In genomic region chr2:190413421-190413820, GRCh38 we compare ENCODE assay signal across 12 cellular contexts. TPM values are rescaled to one million over a fixed set of nuclear protein-coding genes. Genes with fewer than 3 reads are reported as not detected.
DNase-seq lines count a peak whose midpoint lies in the region; ATAC-seq, FAIRE-seq and TF ChIP-seq lines count a peak whose summit lies in the region.
"Had no signal": no experiment of that assay in that cellular context is flagged by ENCODE, and none has a peak within 500 bp of the region (broad histone marks: within the 10 kb centered on the region; RNA-seq: fewer than 3 reads in every experiment).

No MANE protein-coding gene starts in this region.

- BruUV-seq in endothelial cell of umbilical vein (replicated peaks; lab: Mats Ljungman, UMichigan) = no TSS peak

- H3K36me3 Mint-ChIP-seq in activated CD4-positive, alpha-beta T cell treated with anti-CD3 and anti-CD28 coated beads, Interleukin-2, amount 10 ng/mL, durations not matched to agents 24 days and 14 days (ENCODE audit: low read depth) = peaks cover 21% of the 10 kb centered on the region

- no peak overlapping the region for H3K4me3 ChIP-seq in endothelial cell of umbilical vein (replicated peaks in 1 of 3; ENCODE audit: insufficient read depth in 1 of 3, low read depth in 1 of 3, low read length in 3 of 3)

- no peak overlapping the region for H3K9ac ChIP-seq in endothelial cell of umbilical vein (replicated peaks; ENCODE audit: extremely low read depth, insufficient read depth, low read length)

- H3K27ac ChIP-seq in endothelial cell of umbilical vein (ENCODE audit: insufficient read depth, low read depth, low read length) (no peak overlapping the region), substantia nigra (ENCODE audit: low read depth, low read length, poor library complexity, severe bottlenecking) (peak overlapping the region; percentile 14)

- peaks cover 44% of the 10 kb centered on the region for H3K4me1 Mint-ChIP-seq in activated CD4-positive, alpha-beta T cell treated with anti-CD3 and anti-CD28 coated beads, Interleukin-2, amount 10 ng/mL, durations not matched to agents 24 days and 14 days

- DNase-seq in activated CD4-positive, alpha-beta T cell treated with anti-CD3 and anti-CD28 coated beads, Interleukin-2, amount 10 ng/mL, durations not matched to agents 24 days and 14 days = no peak
- DNase-seq in activated CD4-positive, alpha-beta T cell treated with anti-CD3 and anti-CD28 coated beads, Interleukin-2, amount 50 U/mL, for 1 hour = no peak
- DNase-seq in NCI-H69 (lab: John Stamatoyannopoulos, UW) (peak; percentile 23), endothelial cell of umbilical vein (ENCODE audit: low read depth, low spot score) (peak; percentile 64), substantia nigra (lab: John Stamatoyannopoulos, UW) (peak in 5 of 49 donors; percentile 1 to 25 (median 7)), left lobe of liver (ENCODE audit: low spot score) (no peak), NK-92 (lab: John Stamatoyannopoulos, UW; ENCODE audit: unreplicated experiment) (no peak), GM10248 (ENCODE audit: extremely low spot score) (no peak)
- DNase-seq: activated effector memory CD4-positive, alpha-beta T cell treated with anti-CD3 and anti-CD28 coated beads, Interleukin-2, amount 50 U/mL, for 16 hours; BE2C; SHP77; stimulated activated CD4-positive, alpha-beta T cell treated with anti-CD3 and anti-CD28 coated beads, Interleukin-1b, Interleukin-23, amount 100 ng/mL, for 48 hours had no signal

- CTCF ChIA-PET in endothelial cell of umbilical vein (lab: Charles Lee) = interaction anchor here (0.8 kb wide), 1 partner anchor 20 kb away, joined by 4 read pairs; no protein-coding TSS in a partner anchor
- CTCF ChIA-PET in GM10248 (lab: Yijun Ruan, JAX) = interaction anchor here (1.4 kb wide), 1 partner anchor 11 kb away, joined by 3 read pairs; no protein-coding TSS in a partner anchor

- intact Hi-C loops in activated CD4-positive, alpha-beta T cell treated with anti-CD3 and anti-CD28 coated beads, Interleukin-2, amount 10 ng/mL, durations not matched to agents 24 days and 14 days (cut with micrococcal nuclease) = no loop called here
- intact Hi-C loops in endothelial cell of umbilical vein (cut with micrococcal nuclease) = no loop called here

- POLR2A ChIA-PET in endothelial cell of umbilical vein (lab: Charles Lee) (no interaction called here), GM10248 (lab: Yijun Ruan, JAX) (no interaction called here)

- H3K4me3 Mint-ChIP-seq in activated CD4-positive, alpha-beta T cell treated with anti-CD3 and anti-CD28 coated beads, Interleukin-2, amount 10 ng/mL, durations not matched to agents 24 days and 14 days = peak overlapping the region; percentile 32

- no peaks in the 10 kb centered on the region for H3K79me2 ChIP-seq in endothelial cell of umbilical vein (ENCODE audit: control insufficient read depth, insufficient read depth, low read length)

- no peaks in the 10 kb centered on the region for H3K9me1 ChIP-seq in endothelial cell of umbilical vein (replicated peaks; ENCODE audit: control insufficient read depth, extremely low read depth, insufficient read depth, low read length)

- H3K4me1 ChIP-seq in endothelial cell of umbilical vein (ENCODE audit: control insufficient read depth, extremely low read depth, insufficient read depth, low read length) = peaks cover 10% of the 10 kb centered on the region

- no peak overlapping the region for H3K4me2 ChIP-seq in endothelial cell of umbilical vein (ENCODE audit: insufficient read depth, low read length)

- peak; percentile 57 for FAIRE-seq in endothelial cell of umbilical vein (lab: Jason Lieb, UNC)

- H2AFZ ChIP-seq in endothelial cell of umbilical vein (ENCODE audit: low read depth, low read length) = no peak overlapping the region

- peaks cover 7 to 13% of the 10 kb centered on the region in 2 experiments for H3K27me3 ChIP-seq in endothelial cell of umbilical vein (ENCODE audit: control insufficient read depth in 2 of 2, insufficient read depth in 2 of 2, low read length in 2 of 2)
- H3K27me3 ChIP-seq: BE2C had no signal

- no peaks in the 10 kb centered on the region for H3K9me3 Mint-ChIP-seq in activated CD4-positive, alpha-beta T cell treated with anti-CD3 and anti-CD28 coated beads, Interleukin-2, amount 10 ng/mL, durations not matched to agents 24 days and 14 days

- dilution Hi-C loops in endothelial cell of umbilical vein (cut with MboI; ENCODE audit: extremely low pct_ligation_motif_present, low sequenced_read_pairs) = no loop called here

- no peak for TF ChIP-seq POLR2A in endothelial cell of umbilical vein (IDR thresholded peaks at IDR 0.05; ENCODE audit: low read depth, low read length)

- H4K20me1 ChIP-seq in endothelial cell of umbilical vein (replicated peaks; ENCODE audit: control insufficient read depth, extremely low read depth, insufficient read depth, low read length) = no peaks in the 10 kb centered on the region

- H3K27ac Mint-ChIP-seq in activated CD4-positive, alpha-beta T cell treated with anti-CD3 and anti-CD28 coated beads, Interleukin-2, amount 10 ng/mL, durations not matched to agents 24 days and 14 days = peak overlapping the region; percentile 36

- no peaks in the 10 kb centered on the region for H3K27me3 Mint-ChIP-seq in activated CD4-positive, alpha-beta T cell treated with anti-CD3 and anti-CD28 coated beads, Interleukin-2, amount 10 ng/mL, durations not matched to agents 24 days and 14 days

- H3K9me3 ChIP-seq in endothelial cell of umbilical vein (replicated peaks; ENCODE audit: control insufficient read depth, insufficient read depth, low read length) = no peaks in the 10 kb centered on the region
- H3K9me3 ChIP-seq: BE2C had no signal

- H3K36me3 ChIP-seq in endothelial cell of umbilical vein (ENCODE audit: control insufficient read depth in 2 of 2, extremely low read depth in 1 of 2, insufficient read depth in 2 of 2, low read length in 2 of 2) = no peaks in the 10 kb centered on the region
- H3K36me3 ChIP-seq: BE2C had no signal

- TF ChIP-seq CTCF in endothelial cell of umbilical vein (IDR thresholded peaks at IDR 0.05; ENCODE audit: extremely low read depth in 1 of 2, insufficient read depth in 1 of 2, low read depth in 1 of 2, low read length in 2 of 2) = no peak
- TF ChIP-seq CTCF in GM10248 (IDR thresholded peaks at IDR 0.05; ENCODE audit: control extremely low read depth, extremely low read depth, low read depth, missing control alignments) = no peak

- ATAC-seq in left lobe of liver = no peak

TF ChIP-seq in endothelial cell of umbilical vein, 7 proteins besides CTCF, POLR2A, EP300 and RAD21:
- no peak for TF ChIP-seq MYC (IDR thresholded peaks at IDR 0.05; ENCODE audit: low read depth, low read length)
- TF ChIP-seq FOS (IDR thresholded peaks at IDR 0.05; ENCODE audit: borderline replicate concordance, insufficient read depth, low read length) = peak; percentile 52

RNA-seq across cellular contexts. Expression of gene MFSD6, which starts 5.3 kb away (rescaled TPM):
- total RNA-seq in activated CD4-positive, alpha-beta T cell treated with anti-CD3 and anti-CD28 coated beads, Interleukin-2, amount 10 ng/mL, durations not matched to agents 24 days and 14 days = 44.6 and 45.3 TPM in 2 replicates
- total RNA-seq in endothelial cell of umbilical vein (4.5 and 8.2 TPM in 2 replicates), left lobe of liver (1.9 TPM)
- 2.2 and 4.3 TPM in 2 replicates for polyA plus RNA-seq in endothelial cell of umbilical vein
- polyA plus RNA-seq in endothelial cell of umbilical vein (2011; cell fraction: cytosol; rRNA removed) = 3.0 and 3.3 TPM in 2 replicates
- polyA plus RNA-seq in endothelial cell of umbilical vein (2011; cell fraction: nucleus; rRNA removed) = 3.0 and 4.5 TPM in 2 replicates
- polyA plus RNA-seq in endothelial cell of umbilical vein (2012) = 1.7 and 2.9 TPM in 2 replicates
- polyA minus RNA-seq in endothelial cell of umbilical vein = 5.6 and 5.8 TPM in 2 replicates
- polyA minus RNA-seq in endothelial cell of umbilical vein (2011; cell fraction: cytosol; rRNA and poly(A)+ RNA removed) = 8.7 TPM
- 5.4 and 5.6 TPM in 2 replicates for polyA minus RNA-seq in endothelial cell of umbilical vein (2011; cell fraction: nucleus; rRNA and poly(A)+ RNA removed)

Comparison
In these comparisons a context has a peak if more than half of its experiments do, and no peak if none do; other contexts are left out.
1. DNase-seq: peak in NCI-H69 (single experiment) and endothelial cell of umbilical vein (single experiment); none in activated CD4-positive, alpha-beta T cell treated with anti-CD3 and anti-CD28 coated beads, Interleukin-2, amount 10 ng/mL, durations not matched to agents 24 days and 14 days (single experiment), activated CD4-positive, alpha-beta T cell treated with anti-CD3 and anti-CD28 coated beads, Interleukin-2, amount 50 U/mL, for 1 hour (single experiment), left lobe of liver (single experiment), NK-92 (single experiment) and GM10248 (single experiment).